10 cellular contexts compared by ENCODE assay signal in genomic region chr2:213147550-213147949, GRCh38. TPM values are rescaled to one million over a fixed set of nuclear protein-coding genes. Genes with fewer than 3 reads are reported as not detected.
DNase-seq lines count a peak whose midpoint lies in the region; ATAC-seq, FAIRE-seq and TF ChIP-seq lines count a peak whose summit lies in the region.
"Had no signal": no experiment of that assay in that cellular context is flagged by ENCODE, and none has a peak within 500 bp of the region (broad histone marks: within the 10 kb centered on the region; RNA-seq: fewer than 3 reads in every experiment).

No MANE protein-coding gene starts in this region.

- no peak for TF ChIP-seq EP300 in K562 (IDR thresholded peaks at IDR 0.05; ENCODE audit: low read length)

- H3K9me3 ChIP-seq in K562 (replicated peaks; ENCODE audit: control insufficient read depth, insufficient read depth, low read depth, low read length): no peaks in the 10 kb centered on the region
- H3K9me3 ChIP-seq: spleen had no signal

- no peaks in the 10 kb centered on the region for H4K20me1 ChIP-seq in K562 (replicated peaks; ENCODE audit: control insufficient read depth, insufficient read depth, low read length)

- no peak overlapping the region for H3K27ac Mint-ChIP-seq in endothelial cell (ENCODE audit: unreplicated experiment)

- CTCF ChIA-PET in K562 (lab: Yijun Ruan, JAX; ENCODE audit: low intra/inter-chr PET ratio): no interaction called here

- no peak for TF ChIP-seq POLR2A in K562 (conservative IDR thresholded peaks at IDR 0.05)

- H3K4me3 ChIP-seq in ACC112 (ENCODE audit: low read depth, low read length) (peak overlapping the region; percentile 95), K562 (no peak overlapping the region)

- no peaks in the 10 kb centered on the region for H3K9me3 Mint-ChIP-seq in endothelial cell (ENCODE audit: unreplicated experiment)

- peaks cover 18% of the 10 kb centered on the region for H3K4me1 Mint-ChIP-seq in endothelial cell (ENCODE audit: unreplicated experiment)

- DNase-seq in K562 (ENCODE audit: extremely low read depth in 1 of 4, low spot score in 3 of 4) (no peak), endothelial cell (ENCODE audit: low spot score) (no peak), epidermal melanocyte (ENCODE audit: insufficient read length, low spot score) (no peak), 8988T (no peak), NCI-H1092 (lab: John Stamatoyannopoulos, UW) (no peak)
- DNase-seq: spleen had no signal

- no peak for TF ChIP-seq RAD21 in K562 (CRISPR knock-in tag; conservative IDR thresholded peaks at IDR 0.05 in 1 of 2, IDR thresholded peaks at IDR 0.05 in 1 of 2)

- in situ Hi-C loops in K562 (cut with MboI): no loop called here

- WGBS in K562 (ENCODE audit: insufficient coverage, low coverage, missing lambda C conversion rate): 0% methylated on average over 2 of the region's 2 CpGs

- intact Hi-C loops in K562 (cut with micrococcal nuclease): no loop called here

- H3K36me3 Mint-ChIP-seq in endothelial cell (ENCODE audit: low read depth, unreplicated experiment): no peaks in the 10 kb centered on the region

- no peak for FAIRE-seq in K562 (lab: Jason Lieb, UNC)
- FAIRE-seq: HepG2 had no signal

- H3K79me2 ChIP-seq in ACC112 (ENCODE audit: control insufficient read depth, insufficient read depth, low read length, unreplicated experiment) (peaks cover 60% of the 10 kb centered on the region), K562 (ENCODE audit: control insufficient read depth, insufficient read depth, low read length) (no peaks in the 10 kb centered on the region)

- POLR2A ChIA-PET in K562 (lab: Yijun Ruan, JAX): no interaction called here

- H3K27me3 ChIP-seq in ACC112 (ENCODE audit: insufficient read depth, low read length) (no peaks in the 10 kb centered on the region), K562 (ENCODE audit: control insufficient read depth in 2 of 2, insufficient read depth in 2 of 2, low read length in 2 of 2) (no peaks in the 10 kb centered on the region)
- H3K27me3 ChIP-seq: spleen had no signal

- peaks cover 19% of the 10 kb centered on the region for H3K4me1 ChIP-seq in ACC112 (ENCODE audit: control insufficient read depth, insufficient read depth, low read length, unreplicated experiment)
- H3K4me1 ChIP-seq in K562 (replicated peaks in 1 of 2; ENCODE audit: control insufficient read depth in 2 of 2, insufficient read depth in 2 of 2, low read length in 2 of 2): peaks cover 0 to 6% of the 10 kb centered on the region in 2 experiments; a peak in 1 of 5 replicates

- no peaks in the 10 kb centered on the region for H3K9me1 ChIP-seq in K562 (ENCODE audit: control insufficient read depth, insufficient read depth, low read length)

- no peak overlapping the region for H3K4me2 ChIP-seq in K562 (ENCODE audit: insufficient read depth, low read length)

- peak; percentile 23 for ATAC-seq in GM18858 (IDR thresholded peaks at IDR 0.05; ENCODE audit: unreplicated experiment)
- peak; percentile 23 for ATAC-seq in HG03520 (IDR thresholded peaks at IDR 0.05; ENCODE audit: unreplicated experiment)
- no peak for ATAC-seq in K562
- ATAC-seq: HepG2 had no signal

- H3K27ac ChIP-seq in ACC112 (ENCODE audit: low read depth, low read length) (no peak overlapping the region), K562 (ENCODE audit: extremely low read depth, low read depth, low read length) (no peak overlapping the region)

- H3K27me3 Mint-ChIP-seq in endothelial cell (ENCODE audit: unreplicated experiment): peaks cover 2% of the 10 kb centered on the region

- H3K36me3 ChIP-seq in ACC112 (ENCODE audit: insufficient read depth, low read length): peaks cover 3% of the 10 kb centered on the region; the same call in 1 of the 2 replicates
- H3K36me3 ChIP-seq in K562 (ENCODE audit: control insufficient read depth, insufficient read depth, low read length): no peaks in the 10 kb centered on the region
- H3K36me3 ChIP-seq: spleen had no signal

- H2AFZ ChIP-seq in ACC112 (ENCODE audit: low read length, unreplicated experiment) (no peak overlapping the region), K562 (ENCODE audit: low read depth, low read length) (no peak overlapping the region)

- no peak overlapping the region for H3K4me3 Mint-ChIP-seq in endothelial cell (ENCODE audit: unreplicated experiment)

- no peak overlapping the region for H3K9ac ChIP-seq in K562 (ENCODE audit: insufficient read depth in 1 of 2, low read depth in 2 of 2, low read length in 2 of 2)

- no TSS peak for BruUV-seq in K562 (replicated peaks; lab: Mats Ljungman, UMichigan)

- TF ChIP-seq CTCF in K562 (IDR thresholded peaks at IDR 0.05 in 2 of 3, conservative IDR thresholded peaks at IDR 0.05 in 1 of 3; ENCODE audit: insufficient read depth in 2 of 3, low read depth in 1 of 3, low read length in 3 of 3) (no peak), endothelial cell (IDR thresholded peaks at IDR 0.05; ENCODE audit: unreplicated experiment) (no peak)

TF ChIP-seq in K562, 482 proteins besides CTCF, POLR2A, EP300 and RAD21 (continues in another document):
- TF ChIP-seq SNRNP70 (optimal IDR thresholded peaks at IDR 0.05; ENCODE audit: low read depth, low read length) (no peak), PCBP2 (IDR thresholded peaks at IDR 0.05; ENCODE audit: low read depth, low read length, poor library complexity, severe bottlenecking) (no peak), ETS1 (conservative IDR thresholded peaks at IDR 0.05; ENCODE audit: control insufficient read depth, low read depth, low read length) (no peak), SPI1 (IDR thresholded peaks at IDR 0.05; ENCODE audit: borderline replicate concordance, low read depth, low read length) (no peak)
- TF ChIP-seq, protein P1, sequence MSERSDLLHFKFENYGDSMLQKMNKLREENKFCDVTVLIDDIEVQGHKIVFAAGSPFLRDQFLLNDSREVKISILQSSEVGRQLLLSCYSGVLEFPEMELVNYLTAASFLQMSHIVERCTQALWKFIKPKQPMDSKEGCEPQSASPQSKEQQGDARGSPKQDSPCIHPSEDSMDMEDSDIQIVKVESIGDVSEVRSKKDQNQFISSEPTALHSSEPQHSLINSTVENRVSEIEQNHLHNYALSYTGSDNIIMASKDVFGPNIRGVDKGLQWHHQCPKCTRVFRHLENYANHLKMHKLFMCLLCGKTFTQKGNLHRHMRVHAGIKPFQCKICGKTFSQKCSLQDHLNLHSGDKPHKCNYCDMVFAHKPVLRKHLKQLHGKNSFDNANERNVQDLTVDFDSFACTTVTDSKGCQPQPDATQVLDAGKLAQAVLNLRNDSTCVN (CRISPR knock-in tag; IDR thresholded peaks at IDR 0.05): no peak
- TF ChIP-seq, protein P2, sequence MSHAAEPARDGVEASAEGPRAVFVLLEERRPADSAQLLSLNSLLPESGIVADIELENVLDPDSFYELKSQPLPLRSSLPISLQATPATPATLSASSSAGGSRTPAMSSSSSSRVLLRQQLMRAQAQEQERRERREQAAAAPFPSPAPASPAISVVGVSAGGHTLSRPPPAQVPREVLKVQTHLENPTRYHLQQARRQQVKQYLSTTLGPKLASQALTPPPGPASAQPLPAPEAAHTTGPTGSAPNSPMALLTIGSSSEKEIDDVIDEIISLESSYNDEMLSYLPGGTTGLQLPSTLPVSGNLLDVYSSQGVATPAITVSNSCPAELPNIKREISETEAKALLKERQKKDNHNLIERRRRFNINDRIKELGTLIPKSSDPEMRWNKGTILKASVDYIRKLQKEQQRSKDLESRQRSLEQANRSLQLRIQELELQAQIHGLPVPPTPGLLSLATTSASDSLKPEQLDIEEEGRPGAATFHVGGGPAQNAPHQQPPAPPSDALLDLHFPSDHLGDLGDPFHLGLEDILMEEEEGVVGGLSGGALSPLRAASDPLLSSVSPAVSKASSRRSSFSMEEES (CRISPR knock-in tag; IDR thresholded peaks at IDR 0.05): peak; percentile 56

RNA-seq across cellular contexts. Expression of gene IKZF2, which starts 3.9 kb away (rescaled TPM):
- 1.5 and 3.3 TPM in 2 replicates for total RNA-seq in K562 (2011; cell fraction: chromatin; rRNA removed; ENCODE audit: low replicate concordance)
- total RNA-seq in K562 (2011; cell fraction: nucleolus; rRNA removed): 0.67 and 1.6 TPM in 2 replicates
- 1.1 and 1.6 TPM in 2 replicates for total RNA-seq in K562 (2011; cell fraction: nucleoplasm; rRNA removed)
- total RNA-seq in K562 (2014; rRNA removed) (0.08 and 0.09 TPM in 2 replicates), K562 (2014; rRNA removed; fragmentation: Illumina TruSeq; extraction: Trizol) (0.22 and 0.32 TPM in 2 replicates), K562 (2015; rRNA removed; fragmentation: Illumina TruSeq; extraction: Trizol) (0.49 and 0.54 TPM in 2 replicates), K562 (2021) (0.47 and 0.65 TPM in 2 replicates), endothelial cell (ENCODE audit: unreplicated experiment) (4.0 TPM)
- polyA plus RNA-seq in K562 (2011; rRNA removed) (0.08 and 0.29 TPM in 2 replicates), K562 (2014; fragmentation: Illumina TruSeq; extraction: Trizol) (0.22 and 0.24 TPM in 2 replicates), K562 (2014; fragmentation: Nextera tagmentation; extraction: Ambion mirVana) (under 1 TPM; 0.04 to 0.06 TPM), K562 (2014; rRNA removed) (0.04 and 0.07 TPM in 2 replicates)
- 0.09 and 0.15 TPM in 2 replicates for polyA plus RNA-seq in K562 (2011; cell fraction: cytosol; rRNA removed)
- 0.37 and 0.38 TPM in 2 replicates for polyA plus RNA-seq in K562 (2011; cell fraction: nucleus; rRNA removed)
- polyA plus RNA-seq in K562 (2012): 0.22 and 0.42 TPM in 2 replicates
- polyA minus RNA-seq in K562 (2011; rRNA and poly(A)+ RNA removed): 0.51 and 2.4 TPM in 2 replicates
- 0.38 and 0.73 TPM in 2 replicates for polyA minus RNA-seq in K562 (2011; cell fraction: cytosol; rRNA and poly(A)+ RNA removed)
- 1.1 and 1.8 TPM in 2 replicates for polyA minus RNA-seq in K562 (2011; cell fraction: nucleus; rRNA and poly(A)+ RNA removed)
